In the genomic region with DNA sequence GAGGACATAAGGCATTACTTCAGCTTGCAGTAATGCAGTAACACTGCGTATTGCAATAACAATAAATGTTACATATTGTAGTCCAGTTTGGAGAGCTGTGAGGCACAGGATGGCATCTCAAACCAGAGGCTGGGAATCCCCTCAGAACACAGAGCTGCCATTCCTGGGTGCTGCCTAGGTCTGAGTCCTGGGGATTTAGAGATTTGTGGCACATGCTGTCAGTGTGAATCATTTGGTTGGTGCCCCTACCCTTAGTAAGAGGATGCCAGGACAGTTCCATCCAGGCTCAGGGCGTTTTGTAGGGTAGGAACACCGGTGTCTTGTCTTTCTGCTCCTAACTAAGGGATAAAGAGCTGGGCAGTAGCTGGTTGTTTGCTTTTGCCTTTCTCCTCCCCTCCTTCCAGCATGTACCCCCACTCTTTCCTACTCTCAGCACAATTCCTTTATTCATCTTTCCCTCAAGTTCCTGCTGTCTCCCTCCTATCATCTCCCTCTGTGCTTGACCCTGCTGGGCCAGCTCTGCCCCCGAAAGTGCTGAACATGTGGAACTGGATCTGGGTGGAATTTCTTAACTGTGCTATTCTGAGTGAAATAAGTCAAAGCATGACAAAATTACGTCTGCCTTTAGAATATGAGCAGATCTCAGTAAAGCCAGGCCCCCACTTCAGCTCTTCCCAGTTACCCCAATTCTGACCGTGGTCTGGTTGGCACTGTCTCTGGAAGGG, we compare ENCODE assay signal across 1 cellular context.
TF ChIP-seq lines count a peak whose summit lies in the region.

No MANE protein-coding gene starts in this region.

TF ChIP-seq in HepG2, 621 proteins besides CTCF, POLR2A, EP300 and RAD21:
- no peak for TF ChIP-seq ZIK1 (CRISPR knock-in tag; IDR thresholded peaks at IDR 0.05; ENCODE audit: borderline replicate concordance, low read depth)
- TF ChIP-seq IRX3 (CRISPR knock-in tag; IDR thresholded peaks at IDR 0.05; ENCODE audit: borderline replicate concordance, low read depth), result no peak
- TF ChIP-seq ZNF644 (CRISPR knock-in tag; IDR thresholded peaks at IDR 0.05; ENCODE audit: low read depth), result no peak
- TF ChIP-seq ZFP36L1 (CRISPR knock-in tag; IDR thresholded peaks at IDR 0.05), result no peak
- TF ChIP-seq MAFF (IDR thresholded peaks at IDR 0.05; ENCODE audit: low read depth, low read length), result peak; percentile 0; the same call in 1 of the 2 replicates
- TF ChIP-seq PHB2 (IDR thresholded peaks at IDR 0.05; ENCODE audit: partially characterized antibody), result peak; percentile 51
- no peak for TF ChIP-seq XRCC5 (optimal IDR thresholded peaks at IDR 0.05; ENCODE audit: low read length)
